In the genomic region with DNA sequence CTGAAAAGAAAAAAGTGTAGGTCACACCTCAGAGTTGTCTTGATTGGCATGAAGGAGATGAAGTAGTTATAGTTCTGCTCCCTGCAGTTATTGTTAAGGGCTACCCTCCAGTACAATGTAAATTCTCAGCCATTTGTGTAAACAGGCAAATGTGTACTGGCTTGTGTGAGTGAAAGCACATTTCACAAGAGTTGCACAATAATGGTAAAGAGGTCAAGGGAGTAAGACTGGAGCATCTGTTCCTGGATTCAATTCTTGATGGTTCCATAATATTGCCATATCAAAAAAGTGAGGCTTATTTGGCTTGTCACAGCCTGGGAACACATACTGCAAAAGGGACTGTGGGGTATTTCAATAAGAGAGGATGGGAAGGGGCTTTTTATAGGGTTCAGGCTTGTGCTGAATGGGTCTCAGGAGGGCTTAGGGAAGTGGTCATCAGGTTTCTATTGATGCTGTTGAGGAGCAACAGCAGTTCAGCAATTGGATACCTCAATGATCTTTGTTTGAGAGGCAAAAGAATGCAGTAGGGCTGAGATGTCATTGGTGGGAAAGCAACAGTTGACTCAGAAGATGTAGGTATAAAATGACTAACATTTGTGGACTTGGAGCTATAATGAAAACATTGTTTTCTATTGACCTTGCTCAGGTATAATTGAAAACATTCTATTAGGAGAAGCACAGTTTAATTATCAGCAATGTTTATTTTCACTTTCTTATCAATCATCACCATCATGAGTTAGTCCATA, we compare ENCODE assay signal across 1 cellular context.
TF ChIP-seq lines count a peak whose summit lies in the region.

No MANE protein-coding gene starts in this region.

TF ChIP-seq in HepG2, 621 proteins besides CTCF, POLR2A, EP300 and RAD21 (continued from another document):
- TF ChIP-seq, protein P1, sequence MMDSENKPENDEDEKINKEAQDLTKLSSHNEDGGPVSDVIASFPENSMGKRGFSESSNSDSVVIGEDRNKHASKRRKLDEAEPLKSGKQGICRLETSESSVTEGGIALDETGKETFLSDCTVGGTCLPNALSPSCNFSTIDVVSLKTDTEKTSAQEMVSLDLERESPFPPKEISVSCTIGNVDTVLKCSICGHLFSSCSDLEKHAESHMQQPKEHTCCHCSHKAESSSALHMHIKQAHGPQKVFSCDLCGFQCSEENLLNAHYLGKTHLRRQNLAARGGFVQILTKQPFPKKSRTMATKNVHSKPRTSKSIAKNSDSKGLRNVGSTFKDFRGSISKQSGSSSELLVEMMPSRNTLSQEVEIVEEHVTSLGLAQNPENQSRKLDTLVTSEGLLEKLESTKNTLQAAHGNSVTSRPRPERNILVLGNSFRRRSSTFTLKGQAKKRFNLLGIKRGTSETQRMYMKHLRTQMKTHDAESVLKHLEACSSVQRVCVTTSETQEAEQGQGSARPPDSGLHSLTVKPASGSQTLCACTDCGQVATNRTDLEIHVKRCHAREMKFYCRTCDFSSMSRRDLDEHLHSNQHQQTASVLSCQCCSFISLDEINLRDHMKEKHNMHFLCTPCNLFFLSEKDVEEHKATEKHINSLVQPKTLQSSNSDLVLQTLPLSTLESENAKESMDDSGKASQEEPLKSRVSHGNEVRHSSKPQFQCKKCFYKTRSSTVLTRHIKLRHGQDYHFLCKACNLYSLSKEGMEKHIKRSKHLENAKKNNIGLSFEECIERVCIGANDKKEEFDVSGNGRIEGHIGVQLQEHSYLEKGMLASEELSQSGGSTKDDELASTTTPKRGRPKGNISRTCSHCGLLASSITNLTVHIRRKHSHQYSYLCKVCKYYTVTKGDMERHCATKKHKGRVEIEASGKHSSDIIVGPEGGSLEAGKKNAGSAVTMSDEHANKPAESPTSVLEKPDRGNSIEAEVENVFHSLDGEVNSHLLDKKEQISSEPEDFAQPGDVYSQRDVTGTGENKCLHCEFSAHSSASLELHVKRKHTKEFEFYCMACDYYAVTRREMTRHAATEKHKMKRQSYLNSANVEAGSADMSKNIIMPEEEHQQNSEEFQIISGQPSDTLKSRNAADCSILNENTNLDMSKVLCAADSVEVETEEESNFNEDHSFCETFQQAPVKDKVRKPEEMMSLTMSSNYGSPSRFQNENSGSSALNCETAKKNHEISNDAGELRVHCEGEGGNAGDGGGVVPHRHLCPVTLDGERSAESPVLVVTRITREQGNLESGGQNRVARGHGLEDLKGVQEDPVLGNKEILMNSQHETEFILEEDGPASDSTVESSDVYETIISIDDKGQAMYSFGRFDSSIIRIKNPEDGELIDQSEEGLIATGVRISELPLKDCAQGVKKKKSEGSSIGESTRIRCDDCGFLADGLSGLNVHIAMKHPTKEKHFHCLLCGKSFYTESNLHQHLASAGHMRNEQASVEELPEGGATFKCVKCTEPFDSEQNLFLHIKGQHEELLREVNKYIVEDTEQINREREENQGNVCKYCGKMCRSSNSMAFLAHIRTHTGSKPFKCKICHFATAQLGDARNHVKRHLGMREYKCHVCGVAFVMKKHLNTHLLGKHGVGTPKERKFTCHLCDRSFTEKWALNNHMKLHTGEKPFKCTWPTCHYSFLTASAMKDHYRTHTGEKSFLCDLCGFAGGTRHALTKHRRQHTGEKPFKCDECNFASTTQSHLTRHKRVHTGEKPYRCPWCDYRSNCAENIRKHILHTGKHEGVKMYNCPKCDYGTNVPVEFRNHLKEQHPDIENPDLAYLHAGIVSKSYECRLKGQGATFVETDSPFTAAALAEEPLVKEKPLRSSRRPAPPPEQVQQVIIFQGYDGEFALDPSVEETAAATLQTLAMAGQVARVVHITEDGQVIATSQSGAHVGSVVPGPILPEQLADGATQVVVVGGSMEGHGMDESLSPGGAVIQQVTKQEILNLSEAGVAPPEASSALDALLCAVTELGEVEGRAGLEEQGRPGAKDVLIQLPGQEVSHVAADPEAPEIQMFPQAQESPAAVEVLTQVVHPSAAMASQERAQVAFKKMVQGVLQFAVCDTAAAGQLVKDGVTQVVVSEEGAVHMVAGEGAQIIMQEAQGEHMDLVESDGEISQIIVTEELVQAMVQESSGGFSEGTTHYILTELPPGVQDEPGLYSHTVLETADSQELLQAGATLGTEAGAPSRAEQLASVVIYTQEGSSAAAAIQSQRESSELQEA (CRISPR knock-in tag; IDR thresholded peaks at IDR 0.05; ENCODE audit: not compliant biosample characterization), result no peak
- TF ChIP-seq GZF1 (CRISPR knock-in tag; IDR thresholded peaks at IDR 0.05), result no peak
- TF ChIP-seq ZNF230 (CRISPR knock-in tag; IDR thresholded peaks at IDR 0.05), result no peak
- no peak for TF ChIP-seq ZNF773 (CRISPR knock-in tag; IDR thresholded peaks at IDR 0.05; ENCODE audit: borderline replicate concordance)
- TF ChIP-seq, protein P2, sequence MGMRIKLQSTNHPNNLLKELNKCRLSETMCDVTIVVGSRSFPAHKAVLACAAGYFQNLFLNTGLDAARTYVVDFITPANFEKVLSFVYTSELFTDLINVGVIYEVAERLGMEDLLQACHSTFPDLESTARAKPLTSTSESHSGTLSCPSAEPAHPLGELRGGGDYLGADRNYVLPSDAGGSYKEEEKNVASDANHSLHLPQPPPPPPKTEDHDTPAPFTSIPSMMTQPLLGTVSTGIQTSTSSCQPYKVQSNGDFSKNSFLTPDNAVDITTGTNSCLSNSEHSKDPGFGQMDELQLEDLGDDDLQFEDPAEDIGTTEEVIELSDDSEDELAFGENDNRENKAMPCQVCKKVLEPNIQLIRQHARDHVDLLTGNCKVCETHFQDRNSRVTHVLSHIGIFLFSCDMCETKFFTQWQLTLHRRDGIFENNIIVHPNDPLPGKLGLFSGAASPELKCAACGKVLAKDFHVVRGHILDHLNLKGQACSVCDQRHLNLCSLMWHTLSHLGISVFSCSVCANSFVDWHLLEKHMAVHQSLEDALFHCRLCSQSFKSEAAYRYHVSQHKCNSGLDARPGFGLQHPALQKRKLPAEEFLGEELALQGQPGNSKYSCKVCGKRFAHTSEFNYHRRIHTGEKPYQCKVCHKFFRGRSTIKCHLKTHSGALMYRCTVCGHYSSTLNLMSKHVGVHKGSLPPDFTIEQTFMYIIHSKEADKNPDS (CRISPR knock-in tag; IDR thresholded peaks at IDR 0.05), result no peak
- TF ChIP-seq, protein P3, sequence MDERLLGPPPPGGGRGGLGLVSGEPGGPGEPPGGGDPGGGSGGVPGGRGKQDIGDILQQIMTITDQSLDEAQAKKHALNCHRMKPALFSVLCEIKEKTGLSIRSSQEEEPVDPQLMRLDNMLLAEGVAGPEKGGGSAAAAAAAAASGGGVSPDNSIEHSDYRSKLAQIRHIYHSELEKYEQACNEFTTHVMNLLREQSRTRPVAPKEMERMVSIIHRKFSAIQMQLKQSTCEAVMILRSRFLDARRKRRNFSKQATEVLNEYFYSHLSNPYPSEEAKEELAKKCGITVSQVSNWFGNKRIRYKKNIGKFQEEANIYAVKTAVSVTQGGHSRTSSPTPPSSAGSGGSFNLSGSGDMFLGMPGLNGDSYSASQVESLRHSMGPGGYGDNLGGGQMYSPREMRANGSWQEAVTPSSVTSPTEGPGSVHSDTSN (CRISPR knock-in tag; IDR thresholded peaks at IDR 0.05), result peak; percentile 66; the same call in 1 of the 2 replicates
- TF ChIP-seq RXRA (CRISPR knock-in tag; IDR thresholded peaks at IDR 0.05), result no peak
- no peak for TF ChIP-seq RBM22 (optimal IDR thresholded peaks at IDR 0.05; ENCODE audit: low read length)
- peak; percentile 41 for TF ChIP-seq TBL1XR1 (IDR thresholded peaks at IDR 0.05; ENCODE audit: borderline replicate concordance, low read length, partially characterized antibody)
